ENCODE assay signal across 20 cellular contexts in the genomic region with DNA sequence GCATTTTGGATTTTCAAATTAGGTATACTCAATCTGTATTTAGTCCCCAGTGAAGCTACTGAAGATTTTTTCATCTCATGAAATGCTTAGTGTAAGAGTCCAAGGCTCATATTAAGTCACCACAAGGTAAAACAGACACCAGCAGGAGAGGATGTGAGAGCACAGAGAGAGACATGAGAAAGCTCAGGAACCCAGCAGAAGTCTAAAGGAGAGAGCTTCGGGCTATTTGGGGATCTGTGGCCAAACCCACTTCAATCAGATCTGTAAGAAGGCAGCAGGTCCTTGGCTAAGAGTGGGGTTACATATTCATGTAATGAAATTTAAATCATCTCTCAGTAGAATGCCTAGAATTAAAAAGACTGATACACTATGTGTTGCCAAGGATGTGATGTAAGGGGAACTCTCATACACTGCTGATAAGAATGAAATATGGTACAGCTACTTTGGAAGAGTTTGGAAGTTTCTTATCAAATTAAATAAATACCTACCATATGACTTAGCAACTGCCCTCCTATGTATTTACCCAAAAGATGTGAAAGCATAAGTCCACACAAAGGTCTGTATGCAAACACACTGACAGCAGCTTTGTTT.
"Had no signal": no experiment of that assay in that cellular context is flagged by ENCODE, and none has a peak within 500 bp of the region (broad histone marks: within the 10 kb centered on the region; RNA-seq: fewer than 3 reads in every experiment).

No MANE protein-coding gene starts in this region.

- FAIRE-seq: bronchial epithelial cell, islet of Langerhans had no signal

- H3K4me3 ChIP-seq: coronary artery had no signal

- DNase-seq: activated CD4-positive, alpha-beta T cell treated with anti-CD3 and anti-CD28 coated beads, Interleukin-2, amount 50 U/mL, for 1 hour; activated CD4-positive, CD25-positive, alpha-beta regulatory T cell treated with anti-CD3 and anti-CD28 coated beads, Interleukin-2, amount 50 U/mL, for 72 hours; activated CD8-positive, alpha-beta T cell treated with anti-CD3 and anti-CD28 coated beads, Interleukin-2, amount 10 ng/mL, durations not matched to agents 7 days and 5 days; activated gamma-delta T cell; activated naive CD4-positive, alpha-beta T cell treated with anti-CD3 and anti-CD28 coated beads, Interleukin-2, amount 50 U/mL, for 16 hours; foreskin melanocyte; hypothalamus; left cardiac atrium; mesendoderm; naive B cell; occipital lobe; stimulated activated CD4-positive, alpha-beta T cell treated with anti-CD3 and anti-CD28 coated beads, Interleukin-4, amount 100 ng/mL, for 1 hour; stimulated activated naive CD4-positive, alpha-beta T cell had no signal

- H3K27ac Mint-ChIP-seq: activated CD8-positive, alpha-beta T cell treated with anti-CD3 and anti-CD28 coated beads, Interleukin-2, amount 10 ng/mL, durations not matched to agents 7 days and 5 days; activated T-helper 1 cell treated with anti-CD3 and anti-CD28 coated beads, Interleukin-12 subunit alpha, Interleukin-12 subunit beta, Interleukin-2, Interleukin-4 antibody, amounts not matched to agents 30 ng/mL and 10 ng/mL and 1 ng/mL, durations not matched to agents 14 hours and 24 hours and 36 hours had no signal

- H3K36me3 Mint-ChIP-seq: naive B cell had no signal

- H3K27ac ChIP-seq: VCaP had no signal

- H3K9me3 Mint-ChIP-seq: activated T-helper 1 cell treated with anti-CD3 and anti-CD28 coated beads, Interleukin-12 subunit alpha, Interleukin-12 subunit beta, Interleukin-2, Interleukin-4 antibody, amounts not matched to agents 30 ng/mL and 10 ng/mL and 1 ng/mL, durations not matched to agents 14 hours and 24 hours and 36 hours; naive B cell; neural crest cell had no signal

- H3K4me1 Mint-ChIP-seq: naive B cell had no signal

- H3K4me3 Mint-ChIP-seq: activated CD8-positive, alpha-beta T cell treated with anti-CD3 and anti-CD28 coated beads, Interleukin-2, amount 10 ng/mL, durations not matched to agents 7 days and 5 days; activated T-helper 1 cell treated with anti-CD3 and anti-CD28 coated beads, Interleukin-12 subunit alpha, Interleukin-12 subunit beta, Interleukin-2, Interleukin-4 antibody, amounts not matched to agents 30 ng/mL and 10 ng/mL and 1 ng/mL, durations not matched to agents 14 hours and 24 hours and 36 hours; naive B cell; neural crest cell had no signal

- ATAC-seq: activated CD8-positive, alpha-beta T cell treated with anti-CD3 and anti-CD28 coated beads, Interleukin-2, amount 10 ng/mL, durations not matched to agents 7 days and 5 days; sciatic nerve had no signal
